10 cellular contexts compared by ENCODE assay signal in genomic region chr15:92079047-92079446, GRCh38.
DNase-seq lines count a peak whose midpoint lies in the region; ATAC-seq and TF ChIP-seq lines count a peak whose summit lies in the region.
"Had no signal": no experiment of that assay in that cellular context is flagged by ENCODE, and none has a peak within 500 bp of the region (broad histone marks: within the 10 kb centered on the region; RNA-seq: fewer than 3 reads in every experiment).

No MANE protein-coding gene starts in this region.

- no peak overlapping the region for H3K27ac ChIP-seq in SU-DHL-6 (ENCODE audit: low read depth, low read length)

- no peak overlapping the region for H3K9ac ChIP-seq in SU-DHL-6 (ENCODE audit: low read length)

- no peak overlapping the region for H3K4me3 Mint-ChIP-seq in glutamatergic neuron (ENCODE audit: unreplicated experiment)
- H3K4me3 Mint-ChIP-seq: activated naive CD8-positive, alpha-beta T cell treated with anti-CD3 and anti-CD28 coated beads, Interleukin-2, amount 10 ng/mL, durations not matched to agents 7 days and 5 days had no signal

- H3K27me3 Mint-ChIP-seq in glutamatergic neuron (ENCODE audit: unreplicated experiment): peaks cover 7% of the 10 kb centered on the region
- H3K27me3 Mint-ChIP-seq: activated naive CD8-positive, alpha-beta T cell treated with anti-CD3 and anti-CD28 coated beads, Interleukin-2, amount 10 ng/mL, durations not matched to agents 7 days and 5 days had no signal

- H3K36me3 Mint-ChIP-seq in glutamatergic neuron (ENCODE audit: unreplicated experiment): no peaks in the 10 kb centered on the region
- H3K36me3 Mint-ChIP-seq: activated naive CD8-positive, alpha-beta T cell treated with anti-CD3 and anti-CD28 coated beads, Interleukin-2, amount 10 ng/mL, durations not matched to agents 7 days and 5 days had no signal

- peaks cover 9% of the 10 kb centered on the region for H3K9me3 Mint-ChIP-seq in glutamatergic neuron (ENCODE audit: unreplicated experiment)
- H3K9me3 Mint-ChIP-seq: activated naive CD8-positive, alpha-beta T cell treated with anti-CD3 and anti-CD28 coated beads, Interleukin-2, amount 10 ng/mL, durations not matched to agents 7 days and 5 days had no signal

- H3K4me2 ChIP-seq in SU-DHL-6 (ENCODE audit: low read depth, low read length, poor library complexity, severe bottlenecking): no peak overlapping the region

- no peak overlapping the region for H2AFZ ChIP-seq in SU-DHL-6 (ENCODE audit: low read depth, low read length, severe bottlenecking)

- peak; percentile 30 for TF ChIP-seq CTCF in AG10803 (conservative IDR thresholded peaks at IDR 0.05; ENCODE audit: low read length)
- TF ChIP-seq CTCF in SU-DHL-6 (IDR thresholded peaks at IDR 0.05; ENCODE audit: insufficient read depth, low read length, poor library complexity, severe bottlenecking): peak; percentile 39
- peak; percentile 57 for TF ChIP-seq CTCF in glutamatergic neuron (IDR thresholded peaks at IDR 0.05; ENCODE audit: partially characterized antibody, unreplicated experiment)

- no peak overlapping the region for H3K27ac Mint-ChIP-seq in glutamatergic neuron (ENCODE audit: unreplicated experiment)
- H3K27ac Mint-ChIP-seq: activated naive CD8-positive, alpha-beta T cell treated with anti-CD3 and anti-CD28 coated beads, Interleukin-2, amount 10 ng/mL, durations not matched to agents 7 days and 5 days had no signal

- no peaks in the 10 kb centered on the region for H4K20me1 ChIP-seq in SU-DHL-6 (ENCODE audit: low read depth, low read length)

- no peaks in the 10 kb centered on the region for H3K79me2 ChIP-seq in SU-DHL-6 (ENCODE audit: insufficient read depth, low read length)

- H3K4me1 Mint-ChIP-seq in glutamatergic neuron (ENCODE audit: low read depth, unreplicated experiment): peaks cover 12% of the 10 kb centered on the region

- H3K9me2 ChIP-seq in SU-DHL-6 (replicated peaks; ENCODE audit: insufficient read depth, low read length): no peaks in the 10 kb centered on the region

- H3K27me3 ChIP-seq in SU-DHL-6 (ENCODE audit: low read length): no peaks in the 10 kb centered on the region

- H3K9me3 ChIP-seq in SU-DHL-6 (ENCODE audit: insufficient read depth, low read length): no peaks in the 10 kb centered on the region

- ATAC-seq in GM18868 (IDR thresholded peaks at IDR 0.05; ENCODE audit: unreplicated experiment) (peak; percentile 27), GM19463 (IDR thresholded peaks at IDR 0.05; ENCODE audit: unreplicated experiment) (no peak), HG02870 (IDR thresholded peaks at IDR 0.05; ENCODE audit: unreplicated experiment) (no peak)

- no peaks in the 10 kb centered on the region for H3K36me3 ChIP-seq in SU-DHL-6 (ENCODE audit: low read length)

- no peak for DNase-seq in AG10803 (ENCODE audit: low read depth)
- DNase-seq in glutamatergic neuron: peak; percentile 36
- no peak for DNase-seq in OCI-M2 (lab: John Stamatoyannopoulos, UW; ENCODE audit: unreplicated experiment)
- DNase-seq in amniotic stem cell (lab: John Stamatoyannopoulos, UW): no peak
- DNase-seq: activated naive CD8-positive, alpha-beta T cell treated with anti-CD3 and anti-CD28 coated beads, Interleukin-2, amount 10 ng/mL, durations not matched to agents 7 days and 5 days; NCI-H1092 had no signal

- H3K4me3 ChIP-seq in AG10803 (ENCODE audit: low read length) (no peak overlapping the region), SU-DHL-6 (ENCODE audit: insufficient read depth, low read length, poor library complexity, severe bottlenecking) (no peak overlapping the region)

- no peaks in the 10 kb centered on the region for H3F3A ChIP-seq in SU-DHL-6 (ENCODE audit: insufficient read depth)
